Comparison of ENCODE assay signal across 15 cellular contexts in the genomic region with DNA sequence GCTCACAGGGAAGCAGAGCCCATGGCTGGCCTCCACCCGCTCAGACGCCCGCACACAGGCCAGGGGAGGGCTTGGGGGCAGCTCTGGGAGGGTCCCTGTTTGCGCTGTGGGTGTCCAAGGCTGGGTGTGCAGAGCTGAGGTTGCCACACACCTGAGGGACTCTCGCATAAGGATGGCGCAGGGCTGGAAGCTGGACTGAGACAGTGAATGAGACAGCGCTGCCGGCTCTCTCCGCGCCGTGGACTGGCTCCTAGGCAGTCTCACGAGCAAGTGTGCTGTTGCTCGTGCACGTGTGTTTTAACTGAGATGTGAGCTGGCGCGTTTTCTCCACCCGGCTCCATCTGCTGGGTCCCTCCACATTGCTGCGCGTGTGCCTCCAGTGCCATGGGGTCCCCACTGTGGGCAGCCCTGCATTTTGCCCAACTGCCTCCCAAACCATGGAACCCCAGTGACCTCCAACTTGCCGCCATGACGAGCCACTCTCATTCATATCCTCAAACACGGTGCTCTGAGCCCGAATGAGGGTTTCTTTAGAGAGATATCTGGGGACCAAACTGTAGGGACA. TPM values are rescaled to one million over a fixed set of nuclear protein-coding genes. Genes with fewer than 3 reads are reported as not detected.
DNase-seq lines count a peak whose midpoint lies in the region; ATAC-seq and TF ChIP-seq lines count a peak whose summit lies in the region.
"Had no signal": no experiment of that assay in that cellular context is flagged by ENCODE, and none has a peak within 500 bp of the region (broad histone marks: within the 10 kb centered on the region; RNA-seq: fewer than 3 reads in every experiment).

No MANE protein-coding gene starts in this region.

- CTCF ChIA-PET in CD4-positive, alpha-beta T cell (lab: Charles Lee), result interaction anchor here (2.7 kb wide), 1 partner anchor 36 kb away, joined by 7 read pairs; no protein-coding TSS in a partner anchor
- CTCF ChIA-PET in activated CD4-positive, alpha-beta memory T cell treated with anti-CD3 and anti-CD28 coated beads for 36 hours (lab: Charles Lee), result interaction anchor here (0.9 to 4.0 kb wide), 4 partner anchors 11 to 298 kb away, joined by 3 to 31 read pairs (median 12); a partner anchor contains a TSS

- DNase-seq in CD4-positive, alpha-beta T cell, result no peak
- no peak for DNase-seq in GM12865 (ENCODE audit: low read depth)
- DNase-seq in activated CD4-positive, alpha-beta memory T cell treated with anti-CD3 and anti-CD28 coated beads for 36 hours, result no peak
- no peak for DNase-seq in HT-29 (ENCODE audit: low spot score)
- DNase-seq in activated CD8-positive, alpha-beta memory T cell treated with anti-CD3 and anti-CD28 coated beads, Interleukin-2, amount 50 U/mL, for 4 hours, result no peak
- no peak for DNase-seq in stimulated activated CD4-positive, alpha-beta T cell treated with anti-CD3 and anti-CD28 coated beads, Interleukin-4, amount 100 ng/mL, for 4 hours
- DNase-seq: C1 segment of cervical spinal cord; GM23248; KBM-7; left colon; NCI-H526 treated with DMSO at 0.1 percent for 48 hours; stimulated activated CD4-positive, alpha-beta T cell treated with anti-CD3 and anti-CD28 coated beads, Interleukin-2, amount 100 ng/mL, for 24 hours had no signal

- intact Hi-C loops in CD4-positive, alpha-beta T cell (cut with DNase I, micrococcal nuclease), result loop anchor here in 1 of 2 experiments (10.0 kb wide), 1 partner anchor 144 kb away; a partner anchor contains a TSS
- intact Hi-C loops in activated CD4-positive, alpha-beta memory T cell treated with anti-CD3 and anti-CD28 coated beads for 36 hours (cut with micrococcal nuclease), result loop anchor here (5.0 to 10.0 kb wide), 2 partner anchors 299 to 694 kb away; a partner anchor contains a TSS

- H3K4me3 Mint-ChIP-seq in CD4-positive, alpha-beta T cell, result peak overlapping the region; percentile 93
- peak overlapping the region; percentile 12 for H3K4me3 Mint-ChIP-seq in activated CD4-positive, alpha-beta memory T cell treated with anti-CD3 and anti-CD28 coated beads for 36 hours

- no peaks in the 10 kb centered on the region for H3K9me3 Mint-ChIP-seq in CD4-positive, alpha-beta T cell
- H3K9me3 Mint-ChIP-seq in activated CD4-positive, alpha-beta memory T cell treated with anti-CD3 and anti-CD28 coated beads for 36 hours, result no peaks in the 10 kb centered on the region

- POLR2A ChIA-PET in CD4-positive, alpha-beta T cell (lab: Charles Lee), result interaction anchor here (1.3 to 1.7 kb wide), 2 partner anchors 7 to 140 kb away, joined by 3 to 7 read pairs; a partner anchor contains a TSS
- POLR2A ChIA-PET in activated CD4-positive, alpha-beta memory T cell treated with anti-CD3 and anti-CD28 coated beads for 36 hours (lab: Charles Lee), result interaction anchor here (2.0 to 2.2 kb wide), 2 partner anchors 11 to 139 kb away, joined by 6 to 13 read pairs; no protein-coding TSS in a partner anchor

- no peaks in the 10 kb centered on the region for H3K9me3 ChIP-seq in CD4-positive, alpha-beta T cell (ENCODE audit: control insufficient read depth, low read length)
- H3K9me3 ChIP-seq in mononuclear cell (ENCODE audit: low read depth, low read length), result no peaks in the 10 kb centered on the region
- H3K9me3 ChIP-seq: ascending aorta had no signal

- no peak overlapping the region for H3K27ac ChIP-seq in CD4-positive, alpha-beta T cell (ENCODE audit: low read depth, low read length)
- H3K27ac ChIP-seq: GM23248, hepatocyte had no signal

- H3K4me1 Mint-ChIP-seq in CD4-positive, alpha-beta T cell (ENCODE audit: low read depth), result peaks cover 70% of the 10 kb centered on the region
- peaks cover 72% of the 10 kb centered on the region for H3K4me1 Mint-ChIP-seq in activated CD4-positive, alpha-beta memory T cell treated with anti-CD3 and anti-CD28 coated beads for 36 hours (ENCODE audit: low read depth)

- no peaks in the 10 kb centered on the region for H3K27me3 ChIP-seq in CD4-positive, alpha-beta T cell (ENCODE audit: control insufficient read depth, insufficient read depth, low read length)
- H3K27me3 ChIP-seq in mononuclear cell (ENCODE audit: insufficient read depth, low read length), result no peaks in the 10 kb centered on the region
- H3K27me3 ChIP-seq: ascending aorta, hepatocyte had no signal

- H3K36me3 Mint-ChIP-seq in CD4-positive, alpha-beta T cell (ENCODE audit: low read depth), result peaks cover 16% of the 10 kb centered on the region
- peaks cover 1% of the 10 kb centered on the region for H3K36me3 Mint-ChIP-seq in activated CD4-positive, alpha-beta memory T cell treated with anti-CD3 and anti-CD28 coated beads for 36 hours

- no peak for ATAC-seq in CD4-positive, alpha-beta T cell (ENCODE audit: poor library complexity)
- ATAC-seq: left colon had no signal

- H3K27me3 Mint-ChIP-seq in CD4-positive, alpha-beta T cell, result no peaks in the 10 kb centered on the region
- no peaks in the 10 kb centered on the region for H3K27me3 Mint-ChIP-seq in activated CD4-positive, alpha-beta memory T cell treated with anti-CD3 and anti-CD28 coated beads for 36 hours

- peak overlapping the region; percentile 90 for H3K4me3 ChIP-seq in GM12865 (ENCODE audit: low read depth, low read length)
- peak overlapping the region; percentile 65 for H3K4me3 ChIP-seq in mononuclear cell (ENCODE audit: low read length)
- H3K4me3 ChIP-seq: ascending aorta, GM23248, hepatocyte had no signal

- peaks cover 79% of the 10 kb centered on the region for H3K4me1 ChIP-seq in mononuclear cell (ENCODE audit: insufficient read depth, low read length)

- no peak for TF ChIP-seq CTCF in CD4-positive, alpha-beta T cell (IDR thresholded peaks at IDR 0.05)
- no peak for TF ChIP-seq CTCF in GM12865 (IDR thresholded peaks at IDR 0.05; ENCODE audit: insufficient read depth, low read depth, low read length, missing control alignments)

- H3K27ac Mint-ChIP-seq in CD4-positive, alpha-beta T cell, result peak overlapping the region; percentile 96
- no peak overlapping the region for H3K27ac Mint-ChIP-seq in activated CD4-positive, alpha-beta memory T cell treated with anti-CD3 and anti-CD28 coated beads for 36 hours

RNA-seq across cellular contexts. Expression of a gene that starts 4.2 kb away (rescaled TPM):
- total RNA-seq in CD4-positive, alpha-beta T cell, result 10 to 100 TPM in 1 of 2 experiments, 1 to 10 TPM in 1; 8.9 to 10.3 TPM
- total RNA-seq in activated CD4-positive, alpha-beta memory T cell treated with anti-CD3 and anti-CD28 coated beads for 36 hours, result 10 to 100 TPM; 22.3 to 24.7 TPM
- total RNA-seq in mononuclear cell, result 44.3 TPM
- total RNA-seq in HT-29 (2014; rRNA removed; shearing (Covaris generic)), result 290 and 308 TPM in 2 replicates
